In the genomic region with DNA sequence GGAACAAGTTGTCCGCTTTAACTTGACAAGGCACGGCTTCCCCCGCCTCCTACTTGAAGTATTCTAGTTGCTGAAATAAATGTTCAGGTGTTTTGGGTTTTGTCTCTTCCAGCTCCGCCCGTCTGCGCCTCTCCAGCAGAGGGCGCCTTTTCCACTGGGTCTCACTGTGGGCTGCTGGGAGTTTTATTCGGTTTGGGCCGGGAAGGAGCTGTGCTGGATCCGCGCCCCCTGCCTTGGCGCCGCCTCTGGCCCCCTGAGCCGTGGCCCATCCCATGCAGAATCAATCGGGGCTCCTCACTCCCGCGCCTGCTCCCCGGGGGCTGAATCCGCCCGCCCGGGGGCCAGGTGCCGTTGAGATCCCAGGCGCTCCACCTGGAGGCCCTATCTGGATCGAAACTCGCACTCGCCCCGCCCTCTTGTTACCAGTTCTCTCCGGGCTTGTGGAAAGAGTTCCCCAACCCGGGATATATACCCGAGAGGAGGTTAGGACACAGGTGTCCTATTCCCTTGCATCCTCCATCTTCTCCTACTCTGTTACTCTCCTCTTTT, we compare ENCODE assay signal across 1 cellular context.
TF ChIP-seq lines count a peak whose summit lies in the region.

No MANE protein-coding gene starts in this region.

TF ChIP-seq in HepG2, 621 proteins besides CTCF, POLR2A, EP300 and RAD21 (continued from another document and continues in another):
- TF ChIP-seq, protein P1, sequence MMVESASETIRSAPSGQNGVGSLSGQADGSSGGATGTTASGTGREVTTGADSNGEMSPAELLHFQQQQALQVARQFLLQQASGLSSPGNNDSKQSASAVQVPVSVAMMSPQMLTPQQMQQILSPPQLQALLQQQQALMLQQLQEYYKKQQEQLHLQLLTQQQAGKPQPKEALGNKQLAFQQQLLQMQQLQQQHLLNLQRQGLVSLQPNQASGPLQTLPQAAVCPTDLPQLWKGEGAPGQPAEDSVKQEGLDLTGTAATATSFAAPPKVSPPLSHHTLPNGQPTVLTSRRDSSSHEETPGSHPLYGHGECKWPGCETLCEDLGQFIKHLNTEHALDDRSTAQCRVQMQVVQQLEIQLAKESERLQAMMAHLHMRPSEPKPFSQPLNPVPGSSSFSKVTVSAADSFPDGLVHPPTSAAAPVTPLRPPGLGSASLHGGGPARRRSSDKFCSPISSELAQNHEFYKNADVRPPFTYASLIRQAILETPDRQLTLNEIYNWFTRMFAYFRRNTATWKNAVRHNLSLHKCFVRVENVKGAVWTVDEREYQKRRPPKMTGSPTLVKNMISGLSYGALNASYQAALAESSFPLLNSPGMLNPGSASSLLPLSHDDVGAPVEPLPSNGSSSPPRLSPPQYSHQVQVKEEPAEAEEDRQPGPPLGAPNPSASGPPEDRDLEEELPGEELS (CRISPR knock-in tag; IDR thresholded peaks at IDR 0.05) = 0 out of 2 replicates have a peak, but pooled peaks have one; percentile 25
- TF ChIP-seq ZNF552 (CRISPR knock-in tag; IDR thresholded peaks at IDR 0.05; ENCODE audit: borderline replicate concordance) (no peak), ISL2 (CRISPR knock-in tag; IDR thresholded peaks at IDR 0.05) (0 out of 2 replicates have a peak, but pooled peaks have one; percentile 27), ZNF432 (CRISPR knock-in tag; IDR thresholded peaks at IDR 0.05; ENCODE audit: borderline replicate concordance) (no peak), TBX2 (CRISPR knock-in tag; IDR thresholded peaks at IDR 0.05; ENCODE audit: borderline replicate concordance) (no peak; the same call in 1 of the 2 replicates), TCF7L2 (IDR thresholded peaks at IDR 0.05; ENCODE audit: low read depth, low read length) (no peak), ZBTB42 (CRISPR knock-in tag; IDR thresholded peaks at IDR 0.05) (no peak), CENPT (CRISPR knock-in tag; IDR thresholded peaks at IDR 0.05; ENCODE audit: low read depth) (no peak), SOX5 (CRISPR knock-in tag; IDR thresholded peaks at IDR 0.05; ENCODE audit: borderline replicate concordance) (no peak), ZNF724P (CRISPR knock-in tag; IDR thresholded peaks at IDR 0.05; ENCODE audit: borderline replicate concordance) (no peak), ZSCAN30 (CRISPR knock-in tag; IDR thresholded peaks at IDR 0.05) (no peak; the same call in 1 of the 2 replicates), ZNF136 (CRISPR knock-in tag; IDR thresholded peaks at IDR 0.05; ENCODE audit: low read depth) (no peak), ZNF709 (CRISPR knock-in tag; IDR thresholded peaks at IDR 0.05) (no peak), ZNF816 (CRISPR knock-in tag; IDR thresholded peaks at IDR 0.05; ENCODE audit: borderline replicate concordance) (no peak), KLF6 (CRISPR knock-in tag; IDR thresholded peaks at IDR 0.05) (peak; percentile 57; the same call in 1 of the 2 replicates), JUNB (CRISPR knock-in tag; IDR thresholded peaks at IDR 0.05; ENCODE audit: borderline replicate concordance) (no peak), RCOR2 (CRISPR knock-in tag; IDR thresholded peaks at IDR 0.05) (no peak)
- TF ChIP-seq, protein P2, sequence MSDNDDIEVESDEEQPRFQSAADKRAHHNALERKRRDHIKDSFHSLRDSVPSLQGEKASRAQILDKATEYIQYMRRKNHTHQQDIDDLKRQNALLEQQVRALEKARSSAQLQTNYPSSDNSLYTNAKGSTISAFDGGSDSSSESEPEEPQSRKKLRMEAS (IDR thresholded peaks at IDR 0.05) = 0 out of 2 replicates have a peak, but pooled peaks have one; percentile 20
- TF ChIP-seq, protein P3, sequence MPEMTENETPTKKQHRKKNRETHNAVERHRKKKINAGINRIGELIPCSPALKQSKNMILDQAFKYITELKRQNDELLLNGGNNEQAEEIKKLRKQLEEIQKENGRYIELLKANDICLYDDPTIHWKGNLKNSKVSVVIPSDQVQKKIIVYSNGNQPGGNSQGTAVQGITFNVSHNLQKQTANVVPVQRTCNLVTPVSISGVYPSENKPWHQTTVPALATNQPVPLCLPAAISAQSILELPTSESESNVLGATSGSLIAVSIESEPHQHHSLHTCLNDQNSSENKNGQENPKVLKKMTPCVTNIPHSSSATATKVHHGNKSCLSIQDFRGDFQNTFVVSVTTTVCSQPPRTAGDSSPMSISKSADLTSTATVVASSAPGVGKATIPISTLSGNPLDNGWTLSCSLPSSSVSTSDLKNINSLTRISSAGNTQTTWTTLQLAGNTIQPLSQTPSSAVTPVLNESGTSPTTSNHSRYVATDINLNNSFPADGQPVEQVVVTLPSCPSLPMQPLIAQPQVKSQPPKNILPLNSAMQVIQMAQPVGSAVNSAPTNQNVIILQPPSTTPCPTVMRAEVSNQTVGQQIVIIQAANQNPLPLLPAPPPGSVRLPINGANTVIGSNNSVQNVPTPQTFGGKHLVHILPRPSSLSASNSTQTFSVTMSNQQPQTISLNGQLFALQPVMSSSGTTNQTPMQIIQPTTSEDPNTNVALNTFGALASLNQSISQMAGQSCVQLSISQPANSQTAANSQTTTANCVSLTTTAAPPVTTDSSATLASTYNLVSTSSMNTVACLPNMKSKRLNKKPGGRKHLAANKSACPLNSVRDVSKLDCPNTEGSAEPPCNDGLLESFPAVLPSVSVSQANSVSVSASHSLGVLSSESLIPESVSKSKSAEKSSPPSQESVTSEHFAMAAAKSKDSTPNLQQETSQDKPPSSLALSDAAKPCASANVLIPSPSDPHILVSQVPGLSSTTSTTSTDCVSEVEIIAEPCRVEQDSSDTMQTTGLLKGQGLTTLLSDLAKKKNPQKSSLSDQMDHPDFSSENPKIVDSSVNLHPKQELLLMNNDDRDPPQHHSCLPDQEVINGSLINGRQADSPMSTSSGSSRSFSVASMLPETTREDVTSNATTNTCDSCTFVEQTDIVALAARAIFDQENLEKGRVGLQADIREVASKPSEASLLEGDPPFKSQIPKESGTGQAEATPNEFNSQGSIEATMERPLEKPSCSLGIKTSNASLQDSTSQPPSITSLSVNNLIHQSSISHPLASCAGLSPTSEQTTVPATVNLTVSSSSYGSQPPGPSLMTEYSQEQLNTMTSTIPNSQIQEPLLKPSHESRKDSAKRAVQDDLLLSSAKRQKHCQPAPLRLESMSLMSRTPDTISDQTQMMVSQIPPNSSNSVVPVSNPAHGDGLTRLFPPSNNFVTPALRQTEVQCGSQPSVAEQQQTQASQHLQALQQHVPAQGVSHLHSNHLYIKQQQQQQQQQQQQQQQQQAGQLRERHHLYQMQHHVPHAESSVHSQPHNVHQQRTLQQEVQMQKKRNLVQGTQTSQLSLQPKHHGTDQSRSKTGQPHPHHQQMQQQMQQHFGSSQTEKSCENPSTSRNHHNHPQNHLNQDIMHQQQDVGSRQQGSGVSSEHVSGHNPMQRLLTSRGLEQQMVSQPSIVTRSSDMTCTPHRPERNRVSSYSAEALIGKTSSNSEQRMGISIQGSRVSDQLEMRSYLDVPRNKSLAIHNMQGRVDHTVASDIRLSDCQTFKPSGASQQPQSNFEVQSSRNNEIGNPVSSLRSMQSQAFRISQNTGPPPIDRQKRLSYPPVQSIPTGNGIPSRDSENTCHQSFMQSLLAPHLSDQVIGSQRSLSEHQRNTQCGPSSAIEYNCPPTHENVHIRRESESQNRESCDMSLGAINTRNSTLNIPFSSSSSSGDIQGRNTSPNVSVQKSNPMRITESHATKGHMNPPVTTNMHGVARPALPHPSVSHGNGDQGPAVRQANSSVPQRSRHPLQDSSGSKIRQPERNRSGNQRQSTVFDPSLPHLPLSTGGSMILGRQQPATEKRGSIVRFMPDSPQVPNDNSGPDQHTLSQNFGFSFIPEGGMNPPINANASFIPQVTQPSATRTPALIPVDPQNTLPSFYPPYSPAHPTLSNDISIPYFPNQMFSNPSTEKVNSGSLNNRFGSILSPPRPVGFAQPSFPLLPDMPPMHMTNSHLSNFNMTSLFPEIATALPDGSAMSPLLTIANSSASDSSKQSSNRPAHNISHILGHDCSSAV (CRISPR knock-in tag; IDR thresholded peaks at IDR 0.05; ENCODE audit: borderline replicate concordance) = no peak
- TF ChIP-seq, protein P4, sequence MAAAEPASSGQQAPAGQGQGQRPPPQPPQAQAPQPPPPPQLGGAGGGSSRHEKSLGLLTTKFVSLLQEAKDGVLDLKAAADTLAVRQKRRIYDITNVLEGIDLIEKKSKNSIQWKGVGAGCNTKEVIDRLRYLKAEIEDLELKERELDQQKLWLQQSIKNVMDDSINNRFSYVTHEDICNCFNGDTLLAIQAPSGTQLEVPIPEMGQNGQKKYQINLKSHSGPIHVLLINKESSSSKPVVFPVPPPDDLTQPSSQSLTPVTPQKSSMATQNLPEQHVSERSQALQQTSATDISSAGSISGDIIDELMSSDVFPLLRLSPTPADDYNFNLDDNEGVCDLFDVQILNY (CRISPR knock-in tag; conservative IDR thresholded peaks at IDR 0.05) = no peak
- TF ChIP-seq, protein P5, sequence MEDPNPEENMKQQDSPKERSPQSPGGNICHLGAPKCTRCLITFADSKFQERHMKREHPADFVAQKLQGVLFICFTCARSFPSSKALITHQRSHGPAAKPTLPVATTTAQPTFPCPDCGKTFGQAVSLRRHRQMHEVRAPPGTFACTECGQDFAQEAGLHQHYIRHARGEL (CRISPR knock-in tag; IDR thresholded peaks at IDR 0.05) = no peak
- TF ChIP-seq, protein P6, sequence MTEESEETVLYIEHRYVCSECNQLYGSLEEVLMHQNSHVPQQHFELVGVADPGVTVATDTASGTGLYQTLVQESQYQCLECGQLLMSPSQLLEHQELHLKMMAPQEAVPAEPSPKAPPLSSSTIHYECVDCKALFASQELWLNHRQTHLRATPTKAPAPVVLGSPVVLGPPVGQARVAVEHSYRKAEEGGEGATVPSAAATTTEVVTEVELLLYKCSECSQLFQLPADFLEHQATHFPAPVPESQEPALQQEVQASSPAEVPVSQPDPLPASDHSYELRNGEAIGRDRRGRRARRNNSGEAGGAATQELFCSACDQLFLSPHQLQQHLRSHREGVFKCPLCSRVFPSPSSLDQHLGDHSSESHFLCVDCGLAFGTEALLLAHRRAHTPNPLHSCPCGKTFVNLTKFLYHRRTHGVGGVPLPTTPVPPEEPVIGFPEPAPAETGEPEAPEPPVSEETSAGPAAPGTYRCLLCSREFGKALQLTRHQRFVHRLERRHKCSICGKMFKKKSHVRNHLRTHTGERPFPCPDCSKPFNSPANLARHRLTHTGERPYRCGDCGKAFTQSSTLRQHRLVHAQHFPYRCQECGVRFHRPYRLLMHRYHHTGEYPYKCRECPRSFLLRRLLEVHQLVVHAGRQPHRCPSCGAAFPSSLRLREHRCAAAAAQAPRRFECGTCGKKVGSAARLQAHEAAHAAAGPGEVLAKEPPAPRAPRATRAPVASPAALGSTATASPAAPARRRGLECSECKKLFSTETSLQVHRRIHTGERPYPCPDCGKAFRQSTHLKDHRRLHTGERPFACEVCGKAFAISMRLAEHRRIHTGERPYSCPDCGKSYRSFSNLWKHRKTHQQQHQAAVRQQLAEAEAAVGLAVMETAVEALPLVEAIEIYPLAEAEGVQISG (CRISPR knock-in tag; IDR thresholded peaks at IDR 0.05) = peak; percentile 74
- TF ChIP-seq, protein P7, sequence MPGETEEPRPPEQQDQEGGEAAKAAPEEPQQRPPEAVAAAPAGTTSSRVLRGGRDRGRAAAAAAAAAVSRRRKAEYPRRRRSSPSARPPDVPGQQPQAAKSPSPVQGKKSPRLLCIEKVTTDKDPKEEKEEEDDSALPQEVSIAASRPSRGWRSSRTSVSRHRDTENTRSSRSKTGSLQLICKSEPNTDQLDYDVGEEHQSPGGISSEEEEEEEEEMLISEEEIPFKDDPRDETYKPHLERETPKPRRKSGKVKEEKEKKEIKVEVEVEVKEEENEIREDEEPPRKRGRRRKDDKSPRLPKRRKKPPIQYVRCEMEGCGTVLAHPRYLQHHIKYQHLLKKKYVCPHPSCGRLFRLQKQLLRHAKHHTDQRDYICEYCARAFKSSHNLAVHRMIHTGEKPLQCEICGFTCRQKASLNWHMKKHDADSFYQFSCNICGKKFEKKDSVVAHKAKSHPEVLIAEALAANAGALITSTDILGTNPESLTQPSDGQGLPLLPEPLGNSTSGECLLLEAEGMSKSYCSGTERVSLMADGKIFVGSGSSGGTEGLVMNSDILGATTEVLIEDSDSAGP (CRISPR knock-in tag; IDR thresholded peaks at IDR 0.05; ENCODE audit: borderline replicate concordance) = peak; percentile 55; the same call in 1 of the 2 replicates
- TF ChIP-seq, protein P8, sequence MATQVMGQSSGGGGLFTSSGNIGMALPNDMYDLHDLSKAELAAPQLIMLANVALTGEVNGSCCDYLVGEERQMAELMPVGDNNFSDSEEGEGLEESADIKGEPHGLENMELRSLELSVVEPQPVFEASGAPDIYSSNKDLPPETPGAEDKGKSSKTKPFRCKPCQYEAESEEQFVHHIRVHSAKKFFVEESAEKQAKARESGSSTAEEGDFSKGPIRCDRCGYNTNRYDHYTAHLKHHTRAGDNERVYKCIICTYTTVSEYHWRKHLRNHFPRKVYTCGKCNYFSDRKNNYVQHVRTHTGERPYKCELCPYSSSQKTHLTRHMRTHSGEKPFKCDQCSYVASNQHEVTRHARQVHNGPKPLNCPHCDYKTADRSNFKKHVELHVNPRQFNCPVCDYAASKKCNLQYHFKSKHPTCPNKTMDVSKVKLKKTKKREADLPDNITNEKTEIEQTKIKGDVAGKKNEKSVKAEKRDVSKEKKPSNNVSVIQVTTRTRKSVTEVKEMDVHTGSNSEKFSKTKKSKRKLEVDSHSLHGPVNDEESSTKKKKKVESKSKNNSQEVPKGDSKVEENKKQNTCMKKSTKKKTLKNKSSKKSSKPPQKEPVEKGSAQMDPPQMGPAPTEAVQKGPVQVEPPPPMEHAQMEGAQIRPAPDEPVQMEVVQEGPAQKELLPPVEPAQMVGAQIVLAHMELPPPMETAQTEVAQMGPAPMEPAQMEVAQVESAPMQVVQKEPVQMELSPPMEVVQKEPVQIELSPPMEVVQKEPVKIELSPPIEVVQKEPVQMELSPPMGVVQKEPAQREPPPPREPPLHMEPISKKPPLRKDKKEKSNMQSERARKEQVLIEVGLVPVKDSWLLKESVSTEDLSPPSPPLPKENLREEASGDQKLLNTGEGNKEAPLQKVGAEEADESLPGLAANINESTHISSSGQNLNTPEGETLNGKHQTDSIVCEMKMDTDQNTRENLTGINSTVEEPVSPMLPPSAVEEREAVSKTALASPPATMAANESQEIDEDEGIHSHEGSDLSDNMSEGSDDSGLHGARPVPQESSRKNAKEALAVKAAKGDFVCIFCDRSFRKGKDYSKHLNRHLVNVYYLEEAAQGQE (IDR thresholded peaks at IDR 0.05; ENCODE audit: borderline replicate concordance in 1 of 2, low read depth in 1 of 2, low read length in 2 of 2) = no peak
- TF ChIP-seq, protein P9, sequence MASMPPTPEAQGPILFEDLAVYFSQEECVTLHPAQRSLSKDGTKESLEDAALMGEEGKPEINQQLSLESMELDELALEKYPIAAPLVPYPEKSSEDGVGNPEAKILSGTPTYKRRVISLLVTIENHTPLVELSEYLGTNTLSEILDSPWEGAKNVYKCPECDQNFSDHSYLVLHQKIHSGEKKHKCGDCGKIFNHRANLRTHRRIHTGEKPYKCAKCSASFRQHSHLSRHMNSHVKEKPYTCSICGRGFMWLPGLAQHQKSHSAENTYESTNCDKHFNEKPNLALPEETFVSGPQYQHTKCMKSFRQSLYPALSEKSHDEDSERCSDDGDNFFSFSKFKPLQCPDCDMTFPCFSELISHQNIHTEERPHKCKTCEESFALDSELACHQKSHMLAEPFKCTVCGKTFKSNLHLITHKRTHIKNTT (CRISPR knock-in tag; IDR thresholded peaks at IDR 0.05) = no peak
- TF ChIP-seq, protein P10, sequence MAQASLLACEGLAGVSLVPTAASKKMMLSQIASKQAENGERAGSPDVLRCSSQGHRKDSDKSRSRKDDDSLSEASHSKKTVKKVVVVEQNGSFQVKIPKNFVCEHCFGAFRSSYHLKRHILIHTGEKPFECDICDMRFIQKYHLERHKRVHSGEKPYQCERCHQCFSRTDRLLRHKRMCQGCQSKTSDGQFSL (CRISPR knock-in tag; IDR thresholded peaks at IDR 0.05) = no peak
